ENCODE assay signal across 15 cellular contexts in the genomic region with DNA sequence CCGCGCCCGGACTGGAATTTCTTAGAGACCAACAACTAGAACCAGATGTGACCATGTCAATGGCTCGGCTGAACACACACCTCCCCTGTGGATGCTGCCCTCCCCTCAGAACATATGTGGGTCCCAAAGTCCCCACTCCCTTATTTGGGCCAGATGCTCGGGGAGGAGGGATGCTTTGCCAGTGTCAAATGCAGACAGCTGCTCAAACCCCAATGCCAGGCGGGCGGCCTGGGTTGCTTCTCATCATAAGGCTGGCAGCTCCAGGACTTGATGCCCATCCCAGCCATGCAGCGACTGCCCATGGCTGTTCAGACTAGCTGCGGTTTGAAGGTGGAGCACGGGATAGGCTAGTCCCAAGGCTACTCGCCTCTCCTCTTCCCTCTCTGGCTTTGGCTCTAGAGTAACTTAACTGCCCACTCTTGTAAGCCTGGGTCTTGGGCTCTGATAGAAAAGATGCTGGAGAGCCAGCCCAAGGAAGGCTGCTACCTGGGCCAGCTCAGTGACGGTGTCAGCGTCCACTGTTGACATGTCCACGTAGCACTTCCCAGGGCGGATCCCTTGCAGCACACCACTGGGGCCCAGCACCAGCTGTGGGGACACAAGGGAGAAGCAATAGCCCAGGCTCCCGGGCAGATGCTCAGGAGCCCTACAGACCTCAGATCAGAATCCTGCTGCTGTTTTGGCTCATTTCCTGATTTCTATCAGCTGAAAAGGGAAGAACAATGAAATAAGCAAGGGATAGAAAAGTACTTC. TPM values are rescaled to one million over a fixed set of nuclear protein-coding genes. Genes with fewer than 3 reads are reported as not detected.
"Had no signal": no experiment of that assay in that cellular context is flagged by ENCODE, and none has a peak within 500 bp of the region (broad histone marks: within the 10 kb centered on the region; RNA-seq: fewer than 3 reads in every experiment).

No MANE protein-coding gene starts in this region.

- H3K27ac ChIP-seq: ascending aorta, right lobe of liver, RWPE1, SK-N-MC, suprapubic skin, upper lobe of left lung had no signal

- H3K4me3 ChIP-seq: ascending aorta, right lobe of liver, SK-N-MC, suprapubic skin, upper lobe of left lung had no signal

- H3K4me1 ChIP-seq: ascending aorta, suprapubic skin, upper lobe of left lung had no signal

- DNase-seq: activated naive CD4-positive, alpha-beta T cell; effector CD4-positive, alpha-beta T cell; right lobe of liver; stimulated activated CD4-positive, alpha-beta T cell treated with anti-CD3 and anti-CD28 coated beads, Interleukin-2, amount 100 ng/mL, for 24 hours; stimulated activated naive CD4-positive, alpha-beta T cell; upper lobe of left lung had no signal

- H3K9me3 ChIP-seq: ascending aorta, right lobe of liver, suprapubic skin, upper lobe of left lung had no signal

- H3K27me3 ChIP-seq: ascending aorta, right lobe of liver, suprapubic skin, upper lobe of left lung had no signal

RNA-seq across cellular contexts. Expression of a gene that starts 18.3 kb away (rescaled TPM):
- total RNA-seq: ascending aorta; mesenteric fat pad; myocyte; T-helper 1 cell treated with Interleukin-12 subunit alpha and Interleukin-12 subunit beta and Interleukin-4 antibody, amounts not matched to agents 30 ng/mL and 1 ng/mL, for 36 hours had no signal

RNA-seq across cellular contexts. Expression of a gene that starts 25.3 kb away (rescaled TPM):
- total RNA-seq: ascending aorta; bronchial epithelial cell; lower leg skin; mesenteric fat pad; myocyte; right lobe of liver; suprapubic skin; T-helper 1 cell treated with Interleukin-12 subunit alpha and Interleukin-12 subunit beta and Interleukin-4 antibody, amounts not matched to agents 30 ng/mL and 1 ng/mL, for 36 hours; upper lobe of left lung had no signal
